In the genomic region with DNA sequence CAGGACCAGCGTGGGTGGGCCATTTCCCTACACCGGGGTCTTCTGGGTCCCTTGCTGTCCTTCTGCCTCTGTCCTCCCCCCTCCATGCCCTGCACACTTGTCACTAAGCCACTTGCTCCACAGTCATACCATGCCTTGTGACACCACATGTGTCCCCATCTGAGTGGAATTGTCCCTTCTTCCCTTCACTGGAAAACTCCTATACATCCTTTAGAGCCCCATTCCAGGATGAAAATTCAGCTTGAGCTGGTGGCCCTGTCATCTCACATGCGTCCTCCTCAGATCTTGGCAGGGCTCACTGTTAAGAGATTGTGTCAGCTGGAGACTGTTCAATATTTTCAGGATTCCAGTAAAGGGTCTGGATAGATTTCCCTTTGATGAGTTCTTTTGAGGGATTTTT, we compare ENCODE assay signal across 1 cellular context.
A peak's percentile ranks its signal among the peaks of the same experiment; 100 is the strongest.
TF ChIP-seq lines count a peak whose summit lies in the region.

No MANE protein-coding gene starts in this region.

TF ChIP-seq in HEK293, 187 proteins besides CTCF, POLR2A, EP300 and RAD21:
- TF ChIP-seq ZFP69B (tag by site-specific recombination; IDR thresholded peaks at IDR 0.05) (no peak), ZNF148 (tag by site-specific recombination; IDR thresholded peaks at IDR 0.05; ENCODE audit: borderline replicate concordance) (no peak), ZBTB49 (tag by site-specific recombination; IDR thresholded peaks at IDR 0.05; ENCODE audit: low read depth) (no peak), ZFP3 (tag by site-specific recombination; IDR thresholded peaks at IDR 0.05; ENCODE audit: low read depth) (peak; percentile 82), ZNF404 (tag by site-specific recombination; IDR thresholded peaks at IDR 0.05) (no peak), ZNF366 (tag by site-specific recombination; conservative IDR thresholded peaks at IDR 0.05) (no peak), ZNF157 (tag by site-specific recombination; IDR thresholded peaks at IDR 0.05) (no peak)
